ENCODE assay signal across 31 cellular contexts in genomic region chr3:58688563-58688962, GRCh38. TPM values are rescaled to one million over a fixed set of nuclear protein-coding genes. Genes with fewer than 3 reads are reported as not detected.
DNase-seq lines count a peak whose midpoint lies in the region; ATAC-seq and TF ChIP-seq lines count a peak whose summit lies in the region.
"Had no signal": no experiment of that assay in that cellular context is flagged by ENCODE, and none has a peak within 500 bp of the region (broad histone marks: within the 10 kb centered on the region; RNA-seq: fewer than 3 reads in every experiment).

No MANE protein-coding gene starts in this region.

- H3K36me3 ChIP-seq in Peyer's patch, result no peaks in the 10 kb centered on the region
- H3K36me3 ChIP-seq: ovary had no signal

- TF ChIP-seq CTCF in Peyer's patch (IDR thresholded peaks at IDR 0.05), result no peak

- no peak for ATAC-seq in HG03571 (IDR thresholded peaks at IDR 0.05; ENCODE audit: unreplicated experiment)
- ATAC-seq in HG03280 (IDR thresholded peaks at IDR 0.05; ENCODE audit: unreplicated experiment), result no peak
- ATAC-seq: activated T-cell treated with anti-CD3 and anti-CD28 coated beads, Interleukin-2, amount 50 U/mL, for 72 hours; effector memory CD8-positive, alpha-beta T cell; stimulated activated naive CD8-positive, alpha-beta T cell treated with anti-CD3 and anti-CD28 coated beads, Interleukin-15, Interleukin-2, amounts not matched to agents 100 U/mL and 50 U/mL, for 24 hours had no signal

- no peak for TF ChIP-seq POLR2A in Peyer's patch (IDR thresholded peaks at IDR 0.05)

- no peak overlapping the region for H3K4me3 ChIP-seq in Peyer's patch
- H3K4me3 ChIP-seq: ovary, smooth muscle cell had no signal

- H3K9me3 ChIP-seq in Peyer's patch, result peaks cover 0 to 5% (median 2%) of the 10 kb centered on the region in 4 donors
- H3K9me3 ChIP-seq: ovary had no signal

- no peaks in the 10 kb centered on the region for H3K27me3 ChIP-seq in Peyer's patch
- H3K27me3 ChIP-seq: ovary had no signal

- peak overlapping the region in 2 of 4 donors; percentile 47 to 64 for H3K27ac ChIP-seq in Peyer's patch
- H3K27ac ChIP-seq: C4-2B, ovary, RWPE1 had no signal

- DNase-seq in DMS153 (lab: John Stamatoyannopoulos, UW) (peak; percentile 6), DMS153 treated with DMSO at 0.1 percent for 48 hours (lab: John Stamatoyannopoulos, UW; ENCODE audit: unreplicated experiment) (no peak), NCI-H2029 treated with DMSO at 0.1 percent for 48 hours (lab: John Stamatoyannopoulos, UW) (peak; percentile 4), Peyer's patch (peak in 2 of 3 donors; percentile 59 to 74), pons (ENCODE audit: low spot score) (peak; percentile 8), NOMO-1 treated with dmso at 0.1 percent for 144 hours (lab: John Stamatoyannopoulos, UW; ENCODE audit: unreplicated experiment) (no peak)
- DNase-seq: 8988T; activated CD4-positive, alpha-beta T cell treated with anti-CD3 and anti-CD28 coated beads, Interleukin-2, amount 50 U/mL, for 48 hours; activated CD4-positive, CD25-positive, alpha-beta regulatory T cell treated with anti-CD3 and anti-CD28 coated beads, Interleukin-2, amount 50 U/mL, for 72 hours; activated naive CD4-positive, alpha-beta T cell treated with Interleukin-2 at 50 U/mL for 16 hours; activated T-cell treated with anti-CD3 and anti-CD28 coated beads, Interleukin-2, amount 50 U/mL, for 72 hours; Calu3; central memory CD4-positive, alpha-beta T cell; effector memory CD8-positive, alpha-beta T cell; EL; mammary epithelial cell; NCI-H2081 treated with DMSO at 0.1 percent for 48 hours; NCI-H524 treated with DMSO at 0.1 percent for 48 hours; ovary; retina; SK-N-SH; stimulated activated naive CD8-positive, alpha-beta T cell treated with anti-CD3 and anti-CD28 coated beads, Interleukin-15, Interleukin-2, amounts not matched to agents 100 U/mL and 50 U/mL, for 24 hours had no signal

- H3K4me1 ChIP-seq in Peyer's patch, result peaks cover 0 to 14% (median 0%) of the 10 kb centered on the region in 4 donors

RNA-seq across cellular contexts. Expression of gene FAM3D, which starts 22.0 kb away (rescaled TPM):
- 100 to 1,000 TPM in 3 of 4 donors, 10 to 100 TPM in 1; 47.0 to 200 (median 135) TPM for total RNA-seq in Peyer's patch
- total RNA-seq: activated T-cell treated with anti-CD3 and anti-CD28 coated beads, Interleukin-2, amount 50 U/mL, for 72 hours; epithelial cell of proximal tubule; M059J; mammary epithelial cell; T-helper 1 cell treated with Interleukin-12 subunit alpha and Interleukin-12 subunit beta and Interleukin-4 antibody, amounts not matched to agents 30 ng/mL and 1 ng/mL, for 36 hours; temporal lobe had no signal

Comparison
In these comparisons a context has a peak if more than half of its experiments do, and no peak if none do; other contexts are left out.
1. DNase-seq: peak in DMS153 (single experiment), NCI-H2029 treated with DMSO at 0.1 percent for 48 hours (single experiment), Peyer's patch (2 of 3) and pons (single experiment); none in DMS153 treated with DMSO at 0.1 percent for 48 hours (single experiment) and NOMO-1 treated with dmso at 0.1 percent for 144 hours (single experiment).